Comparison of ENCODE assay signal across 19 cellular contexts in genomic region chr6:223136-223535, GRCh38.
A peak's percentile ranks its signal among the peaks of the same experiment; 100 is the strongest.
DNase-seq lines count a peak whose midpoint lies in the region; ATAC-seq, FAIRE-seq and TF ChIP-seq lines count a peak whose summit lies in the region.
"Had no signal": no experiment of that assay in that cellular context is flagged by ENCODE, and none has a peak within 500 bp of the region (broad histone marks: within the 10 kb centered on the region; RNA-seq: fewer than 3 reads in every experiment).

No MANE protein-coding gene starts in this region.

- H3K27ac Mint-ChIP-seq in activated CD4-positive, alpha-beta memory T cell treated with anti-CD3 and anti-CD28 coated beads, Interleukin-2, amount 10 ng/mL, durations not matched to agents 7 days and 5 days, result peak overlapping the region; percentile 91
- H3K27ac Mint-ChIP-seq in activated CD4-positive, alpha-beta memory T cell treated with anti-CD3 and anti-CD28 coated beads for 36 hours, result no peak overlapping the region
- peak overlapping the region in 2 of 3 donors; percentile 32 to 39 for H3K27ac Mint-ChIP-seq in CD4-positive, CD25-positive, alpha-beta regulatory T cell
- H3K27ac Mint-ChIP-seq in activated CD8-positive, alpha-beta T cell treated with anti-CD3 and anti-CD28 coated beads for 36 hours, result no peak overlapping the region

- H3K9me1 ChIP-seq in keratinocyte (ENCODE audit: control insufficient read depth, extremely low read depth, insufficient read depth, low read length), result no peaks in the 10 kb centered on the region

- H3K27ac ChIP-seq in CD4-positive, CD25-positive, alpha-beta regulatory T cell (ENCODE audit: insufficient read depth, low read length, poor library complexity, severe bottlenecking), result no peak overlapping the region
- H3K27ac ChIP-seq in keratinocyte (ENCODE audit: control insufficient read depth, insufficient read depth, low read length), result peak overlapping the region; percentile 98
- H3K27ac ChIP-seq: Peyer's patch had no signal

- peaks cover 21% of the 10 kb centered on the region for H3K36me3 Mint-ChIP-seq in activated CD4-positive, alpha-beta memory T cell treated with anti-CD3 and anti-CD28 coated beads, Interleukin-2, amount 10 ng/mL, durations not matched to agents 7 days and 5 days (ENCODE audit: low read depth)
- no peaks in the 10 kb centered on the region for H3K36me3 Mint-ChIP-seq in activated CD4-positive, alpha-beta memory T cell treated with anti-CD3 and anti-CD28 coated beads for 36 hours
- H3K36me3 Mint-ChIP-seq in CD4-positive, CD25-positive, alpha-beta regulatory T cell, result no peaks in the 10 kb centered on the region
- H3K36me3 Mint-ChIP-seq in activated CD8-positive, alpha-beta T cell treated with anti-CD3 and anti-CD28 coated beads for 36 hours (ENCODE audit: low read depth), result no peaks in the 10 kb centered on the region
- H3K36me3 Mint-ChIP-seq: CD14-positive monocyte had no signal

- peak overlapping the region; percentile 49 for H3K4me2 ChIP-seq in keratinocyte (ENCODE audit: control insufficient read depth, extremely low read depth, insufficient read depth, low read depth, low read length)

- no peaks in the 10 kb centered on the region for H3K9me3 ChIP-seq in CD4-positive, CD25-positive, alpha-beta regulatory T cell (ENCODE audit: control insufficient read depth in 2 of 2, low read length in 2 of 2)
- H3K9me3 ChIP-seq in keratinocyte (ENCODE audit: control insufficient read depth, low read depth, low read length), result peaks cover 12% of the 10 kb centered on the region
- H3K9me3 ChIP-seq: HAP-1, Peyer's patch had no signal

- H3K36me3 ChIP-seq in CD4-positive, CD25-positive, alpha-beta regulatory T cell (ENCODE audit: control insufficient read depth, insufficient read depth, low read length), result no peaks in the 10 kb centered on the region
- H3K36me3 ChIP-seq in keratinocyte (ENCODE audit: control insufficient read depth in 2 of 2, extremely low read depth in 1 of 2, insufficient read depth in 2 of 2, low read length in 2 of 2), result no peaks in the 10 kb centered on the region
- H3K36me3 ChIP-seq: HAP-1, Peyer's patch had no signal

- intact Hi-C loops in activated CD4-positive, alpha-beta memory T cell treated with anti-CD3 and anti-CD28 coated beads for 36 hours (cut with micrococcal nuclease), result no loop called here
- intact Hi-C loops in activated CD8-positive, alpha-beta T cell treated with anti-CD3 and anti-CD28 coated beads for 36 hours (cut with micrococcal nuclease), result no loop called here

- no peak overlapping the region for H2AFZ ChIP-seq in keratinocyte (ENCODE audit: control insufficient read depth, low read length)

- no peak for DNase-seq in activated CD4-positive, alpha-beta memory T cell treated with anti-CD3 and anti-CD28 coated beads, Interleukin-2, amount 10 ng/mL, durations not matched to agents 7 days and 5 days
- DNase-seq in activated CD4-positive, alpha-beta memory T cell treated with anti-CD3 and anti-CD28 coated beads for 36 hours, result no peak
- no peak for DNase-seq in CD4-positive, CD25-positive, alpha-beta regulatory T cell
- DNase-seq in activated CD8-positive, alpha-beta T cell treated with anti-CD3 and anti-CD28 coated beads for 36 hours, result peak; percentile 34
- DNase-seq in keratinocyte (ENCODE audit: low read depth, low spot score) (no peak), CD1c-positive myeloid dendritic cell (ENCODE audit: extremely low spot score) (no peak), omental fat pad (ENCODE audit: low spot score) (no peak), NCI-H2081 (lab: John Stamatoyannopoulos, UW) (no peak)
- DNase-seq: Calu3, Karpas-422, MM.1S, NCI-H1105, NCI-H187 treated with DMSO at 0.1 percent for 48 hours, NCI-H2171, NCI-H446 treated with DMSO at 0.1 percent for 48 hours, NCI-H748 treated with DMSO at 0.1 percent for 48 hours, Peyer's patch had no signal

- dilution Hi-C loops in keratinocyte (cut with MboI; ENCODE audit: extremely low pct_ligation_motif_present, low sequenced_read_pairs), result no loop called here

- peaks cover 7% of the 10 kb centered on the region for H3K27me3 Mint-ChIP-seq in activated CD4-positive, alpha-beta memory T cell treated with anti-CD3 and anti-CD28 coated beads, Interleukin-2, amount 10 ng/mL, durations not matched to agents 7 days and 5 days
- H3K27me3 Mint-ChIP-seq in activated CD4-positive, alpha-beta memory T cell treated with anti-CD3 and anti-CD28 coated beads for 36 hours, result peaks cover 13% of the 10 kb centered on the region
- no peaks in the 10 kb centered on the region for H3K27me3 Mint-ChIP-seq in CD4-positive, CD25-positive, alpha-beta regulatory T cell
- H3K27me3 Mint-ChIP-seq in activated CD8-positive, alpha-beta T cell treated with anti-CD3 and anti-CD28 coated beads for 36 hours, result no peaks in the 10 kb centered on the region

- peaks cover 8% of the 10 kb centered on the region for H3K9me3 Mint-ChIP-seq in activated CD4-positive, alpha-beta memory T cell treated with anti-CD3 and anti-CD28 coated beads, Interleukin-2, amount 10 ng/mL, durations not matched to agents 7 days and 5 days
- no peaks in the 10 kb centered on the region for H3K9me3 Mint-ChIP-seq in activated CD4-positive, alpha-beta memory T cell treated with anti-CD3 and anti-CD28 coated beads for 36 hours
- H3K9me3 Mint-ChIP-seq in CD4-positive, CD25-positive, alpha-beta regulatory T cell, result no peaks in the 10 kb centered on the region
- H3K9me3 Mint-ChIP-seq in activated CD8-positive, alpha-beta T cell treated with anti-CD3 and anti-CD28 coated beads for 36 hours, result no peaks in the 10 kb centered on the region

- H3K9ac ChIP-seq in keratinocyte (ENCODE audit: control insufficient read depth, extremely low read depth, insufficient read depth, low read length), result peak overlapping the region; percentile 60

- POLR2A ChIA-PET in activated CD4-positive, alpha-beta memory T cell treated with anti-CD3 and anti-CD28 coated beads, Interleukin-2, amount 10 ng/mL, durations not matched to agents 7 days and 5 days (lab: Charles Lee), result interaction anchor here (0.7 to 7.0 kb wide), 16 partner anchors 10 to 326 kb away, joined by 3 to 137 read pairs (median 4); partner anchors contain the start of genes DUSP22 and IRF4
- POLR2A ChIA-PET in activated CD4-positive, alpha-beta memory T cell treated with anti-CD3 and anti-CD28 coated beads for 36 hours (lab: Charles Lee), result interaction anchor here (0.6 to 5.2 kb wide), 6 partner anchors 28 to 268 kb away, joined by 4 to 24 read pairs (median 9); partner anchors contain the start of gene IRF4
- POLR2A ChIA-PET in activated CD8-positive, alpha-beta T cell treated with anti-CD3 and anti-CD28 coated beads for 36 hours (lab: Charles Lee), result interaction anchor here (1.0 to 8.5 kb wide), 7 partner anchors 10 to 261 kb away, joined by 3 to 53 read pairs (median 7); partner anchors contain the start of genes DUSP22 and IRF4

- H3K4me3 ChIP-seq in CD4-positive, CD25-positive, alpha-beta regulatory T cell (ENCODE audit: low read depth, low read length), result no peak overlapping the region
- H3K4me3 ChIP-seq in keratinocyte (ENCODE audit: control insufficient read depth in 2 of 3, extremely low read depth in 1 of 3, insufficient read depth in 2 of 3, low read depth in 1 of 3, low read length in 3 of 3), result no peak overlapping the region
- H3K4me3 ChIP-seq: HAP-1, Peyer's patch had no signal

- ATAC-seq in CD4-positive, CD25-positive, alpha-beta regulatory T cell (ENCODE audit: low read depth in 2 of 2), result no peak
- ATAC-seq in activated CD8-positive, alpha-beta T cell treated with anti-CD3 and anti-CD28 coated beads for 36 hours, result no peak
- ATAC-seq in omental fat pad (ENCODE audit: low FRiP score), result no peak

- H4K20me1 ChIP-seq in keratinocyte (ENCODE audit: control insufficient read depth, extremely low read depth, insufficient read depth, low read length), result no peaks in the 10 kb centered on the region

- no peak overlapping the region for H3K4me3 Mint-ChIP-seq in activated CD4-positive, alpha-beta memory T cell treated with anti-CD3 and anti-CD28 coated beads, Interleukin-2, amount 10 ng/mL, durations not matched to agents 7 days and 5 days
- H3K4me3 Mint-ChIP-seq in activated CD4-positive, alpha-beta memory T cell treated with anti-CD3 and anti-CD28 coated beads for 36 hours, result no peak overlapping the region
- peak overlapping the region in 1 of 4 donors; percentile 32 for H3K4me3 Mint-ChIP-seq in CD4-positive, CD25-positive, alpha-beta regulatory T cell
- no peak overlapping the region for H3K4me3 Mint-ChIP-seq in activated CD8-positive, alpha-beta T cell treated with anti-CD3 and anti-CD28 coated beads for 36 hours
- H3K4me3 Mint-ChIP-seq: CD14-positive monocyte had no signal

- CTCF ChIA-PET in activated CD4-positive, alpha-beta memory T cell treated with anti-CD3 and anti-CD28 coated beads, Interleukin-2, amount 10 ng/mL, durations not matched to agents 7 days and 5 days (lab: Charles Lee), result interaction anchor here (0.7 to 5.4 kb wide), 5 partner anchors 14 to 97 kb away, joined by 3 to 33 read pairs (median 6); partner anchors contain the start of gene DUSP22
- CTCF ChIA-PET in activated CD4-positive, alpha-beta memory T cell treated with anti-CD3 and anti-CD28 coated beads for 36 hours (lab: Charles Lee), result interaction anchor here (0.6 to 1.3 kb wide), 9 partner anchors 16 to 326 kb away, joined by 3 to 5 read pairs (median 3); partner anchors contain the start of gene IRF4
- CTCF ChIA-PET in activated CD8-positive, alpha-beta T cell treated with anti-CD3 and anti-CD28 coated beads for 36 hours (lab: Charles Lee), result interaction anchor here (1.0 to 4.5 kb wide), 6 partner anchors 10 to 165 kb away, joined by 3 to 30 read pairs (median 4); no protein-coding TSS in a partner anchor

- peaks cover 81% of the 10 kb centered on the region for H3K4me1 Mint-ChIP-seq in activated CD4-positive, alpha-beta memory T cell treated with anti-CD3 and anti-CD28 coated beads, Interleukin-2, amount 10 ng/mL, durations not matched to agents 7 days and 5 days
- peaks cover 64% of the 10 kb centered on the region for H3K4me1 Mint-ChIP-seq in activated CD4-positive, alpha-beta memory T cell treated with anti-CD3 and anti-CD28 coated beads for 36 hours (ENCODE audit: low read depth)
- peaks cover 19 to 62% (median 36%) of the 10 kb centered on the region in 4 donors for H3K4me1 Mint-ChIP-seq in CD4-positive, CD25-positive, alpha-beta regulatory T cell
- peaks cover 69% of the 10 kb centered on the region for H3K4me1 Mint-ChIP-seq in activated CD8-positive, alpha-beta T cell treated with anti-CD3 and anti-CD28 coated beads for 36 hours (ENCODE audit: low read depth)

- no peaks in the 10 kb centered on the region for H3K79me2 ChIP-seq in keratinocyte (ENCODE audit: control insufficient read depth, insufficient read depth, low read length)

- H3K27me3 ChIP-seq in CD4-positive, CD25-positive, alpha-beta regulatory T cell (ENCODE audit: control insufficient read depth, insufficient read depth, low read length), result no peaks in the 10 kb centered on the region
- H3K27me3 ChIP-seq in keratinocyte (ENCODE audit: control insufficient read depth, extremely low read depth, insufficient read depth, low read length), result no peaks in the 10 kb centered on the region
- H3K27me3 ChIP-seq: Peyer's patch had no signal

- TF ChIP-seq CTCF in activated CD8-positive, alpha-beta T cell treated with anti-CD3 and anti-CD28 coated beads for 36 hours (IDR thresholded peaks at IDR 0.05), result no peak
- TF ChIP-seq CTCF in keratinocyte (optimal IDR thresholded peaks at IDR 0.05 in 1 of 3, IDR thresholded peaks at IDR 0.05 in 1 of 3, conservative IDR thresholded peaks at IDR 0.05 in 1 of 3; ENCODE audit: extremely low read depth in 1 of 3, insufficient read depth in 2 of 3, low read length in 3 of 3) (no peak), omental fat pad (IDR thresholded peaks at IDR 0.05) (no peak)

- peaks cover 35% of the 10 kb centered on the region for H3K4me1 ChIP-seq in CD4-positive, CD25-positive, alpha-beta regulatory T cell (ENCODE audit: control insufficient read depth, insufficient read depth, low read length, poor library complexity, severe bottlenecking)
- peaks cover 37% of the 10 kb centered on the region for H3K4me1 ChIP-seq in keratinocyte (ENCODE audit: control insufficient read depth, extremely low read depth, insufficient read depth, low read length)
- H3K4me1 ChIP-seq: HAP-1 had no signal

- FAIRE-seq in keratinocyte (lab: Jason Lieb, UNC), result no peak

Comparison
In these comparisons a context has a peak if more than half of its experiments do, and no peak if none do; other contexts are left out.
1. H3K27ac Mint-ChIP-seq: peak in activated CD4-positive, alpha-beta memory T cell treated with anti-CD3 and anti-CD28 coated beads, Interleukin-2, amount 10 ng/mL, durations not matched to agents 7 days and 5 days (single experiment) and CD4-positive, CD25-positive, alpha-beta regulatory T cell (2 of 3); none in activated CD4-positive, alpha-beta memory T cell treated with anti-CD3 and anti-CD28 coated beads for 36 hours (single experiment) and activated CD8-positive, alpha-beta T cell treated with anti-CD3 and anti-CD28 coated beads for 36 hours (single experiment).